8 cellular contexts compared by ENCODE assay signal in the genomic region with DNA sequence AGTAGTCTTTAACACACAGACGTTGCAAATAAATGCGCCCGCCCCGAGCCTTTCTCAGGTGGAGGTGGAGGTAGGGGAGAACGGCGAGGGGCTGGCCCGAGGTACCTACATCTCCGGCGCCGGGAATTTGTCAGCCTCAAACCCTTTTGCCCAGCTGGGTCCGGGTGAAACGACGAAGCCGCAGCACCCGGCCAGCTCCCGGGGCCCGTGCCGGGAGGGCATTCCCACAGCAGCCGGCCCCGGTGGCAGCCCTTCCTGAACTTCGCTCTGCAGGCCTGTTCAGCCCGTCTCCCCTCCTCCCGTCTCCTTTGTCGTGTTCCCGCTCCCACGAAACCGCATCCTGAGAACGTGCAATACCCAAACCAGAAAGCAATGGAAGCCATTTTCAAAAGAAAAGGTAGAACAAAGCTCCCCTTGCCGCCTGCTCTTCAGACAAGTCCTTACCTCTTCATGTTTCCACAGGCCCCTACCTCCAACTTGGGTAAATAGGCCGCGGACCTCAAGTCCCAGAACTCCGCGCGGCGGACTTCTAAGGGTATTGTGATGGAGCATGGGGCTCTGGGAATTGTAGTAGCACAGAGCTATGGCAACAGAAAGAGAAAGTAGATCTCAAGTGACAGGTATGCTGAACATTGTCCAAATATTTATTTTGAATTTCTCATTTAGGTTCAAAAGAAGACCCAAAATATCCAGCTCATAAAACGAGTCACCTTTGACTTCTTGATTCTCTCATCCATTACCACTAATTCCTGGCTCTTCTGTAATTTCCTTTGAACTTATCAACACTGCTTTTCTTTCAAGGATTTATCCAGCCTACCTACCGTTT. TPM values are rescaled to one million over a fixed set of nuclear protein-coding genes. Genes with fewer than 3 reads are reported as not detected.
DNase-seq lines count a peak whose midpoint lies in the region; ATAC-seq, FAIRE-seq and TF ChIP-seq lines count a peak whose summit lies in the region.

A gene (minus strand): TSS at position 501 of the 826 bp plus-strand sequence. CDS start 49 bp downstream, at position 452.

- peaks cover 0 to 30% of the 10 kb centered on the region in 2 donors for H3K36me3 ChIP-seq in psoas muscle (ENCODE audit: insufficient read depth in 1 of 2, low read depth in 1 of 2)

- peak within 1 kb of the TSS; percentile 76 for H3K27ac ChIP-seq in right cardiac atrium (ENCODE audit: low read length)
- H3K27ac ChIP-seq in psoas muscle, result peak within 1 kb of the TSS; percentile 58

- no peaks in the 10 kb centered on the region for H3K4me1 ChIP-seq in right cardiac atrium (ENCODE audit: control insufficient read depth, insufficient read depth, low read length)
- no peaks in the 10 kb centered on the region for H3K4me1 ChIP-seq in psoas muscle

- H3K27me3 ChIP-seq in right cardiac atrium (ENCODE audit: control insufficient read depth, insufficient read depth) (no peaks in the 10 kb centered on the region), psoas muscle (ENCODE audit: insufficient read depth in 3 of 3, low read length in 2 of 3) (peaks cover 0 to 10% (median 0%) of the 10 kb centered on the region in 3 donors)

- ATAC-seq in HG02884 (IDR thresholded peaks at IDR 0.05; ENCODE audit: unreplicated experiment), result peak; percentile 99
- ATAC-seq in right cardiac atrium, result peak; percentile 99
- ATAC-seq in psoas muscle, result peak; percentile 88 to 100 (median 98)

- TF ChIP-seq CTCF in GM13976 (IDR thresholded peaks at IDR 0.05; ENCODE audit: borderline replicate concordance, control extremely low read depth, extremely low read depth, insufficient read depth, missing control alignments) (no peak), psoas muscle (IDR thresholded peaks at IDR 0.05) (no peak)

- DNase-seq in GM13976 (ENCODE audit: low spot score) (peak; percentile 68), NCI-H146 (lab: John Stamatoyannopoulos, UW) (peak; percentile 80), T-helper 2 cell (peak; percentile 33 to 87 (median 64)), anterior cingulate cortex (lab: John Stamatoyannopoulos, UW) (peak; percentile 8 to 81 (median 58)), right cardiac atrium (peak; percentile 73 to 90 (median 84)), psoas muscle (peak; percentile 71 to 77), urothelium cell line (ENCODE audit: low spot score) (peak; percentile 30)

- WGBS in right cardiac atrium, result under 1% methylated on average over 37 of the region's 37 CpGs
- 0 to 25% (median 0%) methylated on average over 25 to 37 of the region's 37 CpGs for WGBS in psoas muscle, 3 donors

- H3K4me3 ChIP-seq in right cardiac atrium (ENCODE audit: low read length) (peak within 1 kb of the TSS; percentile 88), psoas muscle (peak within 1 kb of the TSS; percentile 76)

- intact Hi-C loops in right cardiac atrium (cut with DNase I), result no loop called here
- intact Hi-C loops in psoas muscle (cut with DNase I), result loop anchor here in 1 of 2 donors (5.0 kb wide), 1 partner anchor 116 kb away; a partner anchor contains a TSS

- in situ Hi-C loops in GM13976 (cut with MboI; ENCODE audit: low sequenced_read_pairs, unreplicated experiment), result no loop called here

- H3K9me3 ChIP-seq in right cardiac atrium (ENCODE audit: control insufficient read depth, low read length), result no peaks in the 10 kb centered on the region
- H3K9me3 ChIP-seq in psoas muscle, result no peaks in the 10 kb centered on the region

- FAIRE-seq in urothelium cell line (lab: Jason Lieb, UNC), result no peak

RNA-seq across cellular contexts. Expression of the gene that starts here (rescaled TPM):
- total RNA-seq in right cardiac atrium (10 to 100 TPM; 10.7 to 15.7 (median 14.3) TPM), psoas muscle (10 to 100 TPM; 10.4 to 14.6 (median 14.0) TPM)
- polyA plus RNA-seq in right cardiac atrium (4.9 TPM), psoas muscle (10 to 100 TPM in 1 of 3 donors, 1 to 10 TPM in 2; 2.2 to 19.1 (median 5.6) TPM)

Comparison
In these comparisons a context has a peak if more than half of its experiments do, and no peak if none do; other contexts are left out.
1. Peak in every context shown above with its lines: DNase-seq, ATAC-seq, H3K4me3 ChIP-seq and H3K27ac ChIP-seq.
2. DNase-seq: peak in every context shown above with its lines; median percentile 84 in right cardiac atrium; 80 in NCI-H146; 74 in psoas muscle; 68 in GM13976; 64 in T-helper 2 cell; 58 in anterior cingulate cortex; 30 in urothelium cell line.